ENCODE assay signal across 10 cellular contexts in genomic region chr3:13648744-13649096, GRCh38.
DNase-seq lines count a peak whose midpoint lies in the region; ATAC-seq and TF ChIP-seq lines count a peak whose summit lies in the region.
"Had no signal": no experiment of that assay in that cellular context is flagged by ENCODE, and none has a peak within 500 bp of the region (broad histone marks: within the 10 kb centered on the region; RNA-seq: fewer than 3 reads in every experiment).

No MANE protein-coding gene starts in this region.

- DNase-seq in T1000 (lab: John Stamatoyannopoulos, UW) (peak; percentile 73), type B pancreatic cell (ENCODE audit: extremely low spot score, unreplicated experiment) (no peak), NCI-H146 (lab: John Stamatoyannopoulos, UW) (no peak), immature natural killer cell (no peak)

- peak overlapping the region; percentile 83 for H3K27ac Mint-ChIP-seq in type B pancreatic cell
- peak overlapping the region in 1 of 6 donors; percentile 23 for H3K27ac Mint-ChIP-seq in immature natural killer cell

- no peak for TF ChIP-seq CTCF in HEK293 (tag by site-specific recombination; IDR thresholded peaks at IDR 0.05)
- no peak for TF ChIP-seq CTCF in type B pancreatic cell (conservative IDR thresholded peaks at IDR 0.05)

- H3K27me3 ChIP-seq in iPS-15b (ENCODE audit: control insufficient read depth, insufficient read depth, low read length) = peaks cover 5% of the 10 kb centered on the region
- H3K27me3 ChIP-seq: BE2C had no signal

- H3K36me3 ChIP-seq in HEK293 (ENCODE audit: control insufficient read depth in 2 of 2, insufficient read depth in 1 of 2, low read length in 2 of 2) (no peaks in the 10 kb centered on the region), iPS-15b (ENCODE audit: control insufficient read depth, insufficient read depth, low read length) (no peaks in the 10 kb centered on the region)
- H3K36me3 ChIP-seq: BE2C had no signal

- no peak for ATAC-seq in HG03565 (IDR thresholded peaks at IDR 0.05; ENCODE audit: unreplicated experiment)

- H3K27ac ChIP-seq in HEK293 (ENCODE audit: extremely low read depth, low read depth, low read length) = no peak overlapping the region

- peaks cover 18% of the 10 kb centered on the region for H3K27me3 Mint-ChIP-seq in type B pancreatic cell
- peaks cover 6 to 14% (median 11%) of the 10 kb centered on the region in 3 donors for H3K27me3 Mint-ChIP-seq in immature natural killer cell (ENCODE audit: low read depth in 3 of 3)

- peak overlapping the region; percentile 89 for H3K9ac ChIP-seq in iPS-15b (ENCODE audit: low read depth, low read length)

- H3K36me3 Mint-ChIP-seq in type B pancreatic cell (no peaks in the 10 kb centered on the region), immature natural killer cell (no peaks in the 10 kb centered on the region)
- H3K36me3 Mint-ChIP-seq: CD8-positive, alpha-beta memory T cell had no signal

- H3K4me1 ChIP-seq in HEK293 (ENCODE audit: control insufficient read depth, insufficient read depth, low read length) (no peaks in the 10 kb centered on the region), iPS-15b (ENCODE audit: control insufficient read depth, insufficient read depth, low read length) (peaks cover 2% of the 10 kb centered on the region)
- H3K4me1 ChIP-seq: BE2C had no signal

- H3K4me3 Mint-ChIP-seq in type B pancreatic cell = no peak overlapping the region
- no peak overlapping the region for H3K4me3 Mint-ChIP-seq in immature natural killer cell

- POLR2A ChIA-PET in HEK293 (lab: Yijun Ruan, JAX) = interaction anchor here (1.3 kb wide), 1 partner anchor 152 kb away, joined by 14 read pairs; no protein-coding TSS in a partner anchor

- H3K4me1 Mint-ChIP-seq in type B pancreatic cell (ENCODE audit: unreplicated experiment) = peaks cover 34% of the 10 kb centered on the region
- H3K4me1 Mint-ChIP-seq in immature natural killer cell = peaks cover 11 to 26% of the 10 kb centered on the region in 2 donors

- H3K9me3 ChIP-seq in HEK293 (ENCODE audit: control insufficient read depth, insufficient read depth, low read depth, low read length) = no peaks in the 10 kb centered on the region
- H3K9me3 ChIP-seq in iPS-15b (ENCODE audit: control insufficient read depth, insufficient read depth, low read length) = no peaks in the 10 kb centered on the region
- H3K9me3 ChIP-seq: BE2C had no signal

- no peak overlapping the region for H3K4me3 ChIP-seq in HEK293 (ENCODE audit: low read depth, low read length)
- no peak overlapping the region for H3K4me3 ChIP-seq in iPS-15b (ENCODE audit: low read depth, low read length)

- H3K9me3 Mint-ChIP-seq in type B pancreatic cell (no peaks in the 10 kb centered on the region), immature natural killer cell (peaks cover 0 to 2% (median 0%) of the 10 kb centered on the region in 6 donors)
- H3K9me3 Mint-ChIP-seq: CD8-positive, alpha-beta memory T cell; H9 had no signal

- CTCF ChIA-PET in HEK293 (lab: Yijun Ruan, JAX) = interaction anchor here (0.6 to 17.8 kb wide), 27 partner anchors 10 to 965 kb away, joined by 3 to 589 read pairs (median 6); partner anchors contain the start of genes HDAC11 and WNT7A

TF ChIP-seq in HEK293, 187 proteins besides CTCF, POLR2A, EP300 and RAD21:
- TF ChIP-seq ZNF768 (tag by site-specific recombination; IDR thresholded peaks at IDR 0.05) (no peak), ZBTB26 (tag by site-specific recombination; optimal IDR thresholded peaks at IDR 0.05) (peak; percentile 2), ZNF19 (tag by site-specific recombination; IDR thresholded peaks at IDR 0.05; ENCODE audit: low read depth) (no peak), ZNF785 (tag by site-specific recombination; IDR thresholded peaks at IDR 0.05) (0 out of 2 replicates have a peak, but pooled peaks have one; percentile 1)
